7 cellular contexts compared by ENCODE assay signal in genomic region chr1:116498789-116499628, GRCh38.
DNase-seq lines count a peak whose midpoint lies in the region; ATAC-seq and TF ChIP-seq lines count a peak whose summit lies in the region.

No MANE protein-coding gene starts in this region.

- H3K4me1 Mint-ChIP-seq in central memory CD8-positive, alpha-beta T cell: peaks cover 49% of the 10 kb centered on the region

- no peaks in the 10 kb centered on the region for H3K9me3 Mint-ChIP-seq in central memory CD8-positive, alpha-beta T cell

- DNase-seq in GM12864 (ENCODE audit: low read depth) (no peak), NCI-H187 treated with DMSO at 0.1 percent for 48 hours (lab: John Stamatoyannopoulos, UW) (peak; percentile 24), T-helper 9 cell (peak; percentile 22), kidney glomerular epithelial cell (lab: John Stamatoyannopoulos, UW) (peak; percentile 62)
- DNase-seq in central memory CD8-positive, alpha-beta T cell (ENCODE audit: low spot score in 2 of 2): peak; percentile 18 to 37
- DNase-seq in stimulated activated CD4-positive, alpha-beta T cell treated with anti-CD3 and anti-CD28 coated beads, Interleukin-4, amount 100 ng/mL, for 24 hours: peak; percentile 60

- ATAC-seq in HG02763 (IDR thresholded peaks at IDR 0.05; ENCODE audit: unreplicated experiment): peak; percentile 39
- ATAC-seq in central memory CD8-positive, alpha-beta T cell (replicated peaks; ENCODE audit: extremely low read depth, poor library complexity, severe bottlenecking): peak; percentile 30

- H3K27ac Mint-ChIP-seq in central memory CD8-positive, alpha-beta T cell (ENCODE audit: low read depth): peak overlapping the region; percentile 59

- H3K27me3 Mint-ChIP-seq in central memory CD8-positive, alpha-beta T cell: no peaks in the 10 kb centered on the region

- no peak overlapping the region for H3K4me3 ChIP-seq in GM12864 (ENCODE audit: low read depth, low read length)

- peaks cover 2% of the 10 kb centered on the region for H3K36me3 Mint-ChIP-seq in central memory CD8-positive, alpha-beta T cell (ENCODE audit: insufficient read depth)

- peak; percentile 74 for TF ChIP-seq CTCF in GM12864 (IDR thresholded peaks at IDR 0.05; ENCODE audit: low read depth, low read length, missing control alignments)

- no peak overlapping the region for H3K4me3 Mint-ChIP-seq in central memory CD8-positive, alpha-beta T cell
